In genomic region chr7:25068814-25069213, GRCh38 we compare ENCODE assay signal across 2 cellular contexts.
TF ChIP-seq lines count a peak whose summit lies in the region.

No MANE protein-coding gene starts in this region.

TF ChIP-seq in HEK293, 187 proteins besides CTCF, POLR2A, EP300 and RAD21:
- TF ChIP-seq EGR2 (tag by site-specific recombination; IDR thresholded peaks at IDR 0.05; ENCODE audit: low read depth), result no peak
- peak; percentile 63; the same call in 1 of the 2 replicates for TF ChIP-seq SCRT2 (tag by site-specific recombination; IDR thresholded peaks at IDR 0.05)
TF ChIP-seq in HEK293: peak in this region for 1.

TF ChIP-seq in H1, 55 proteins besides CTCF, POLR2A, EP300 and RAD21:
- TF ChIP-seq ATF2 (IDR thresholded peaks at IDR 0.05; ENCODE audit: low read length) (no peak), CHD1 (IDR thresholded peaks at IDR 0.05; ENCODE audit: low read depth, low read length) (no peak), HDAC6 (IDR thresholded peaks at IDR 0.05; ENCODE audit: low read depth, low read length) (no peak), RFX5 (IDR thresholded peaks at IDR 0.05; ENCODE audit: borderline replicate concordance, low read depth, low read length) (no peak)
TF ChIP-seq in H1: peak in this region for 0.
